ENCODE assay signal across 31 cellular contexts in the genomic region with DNA sequence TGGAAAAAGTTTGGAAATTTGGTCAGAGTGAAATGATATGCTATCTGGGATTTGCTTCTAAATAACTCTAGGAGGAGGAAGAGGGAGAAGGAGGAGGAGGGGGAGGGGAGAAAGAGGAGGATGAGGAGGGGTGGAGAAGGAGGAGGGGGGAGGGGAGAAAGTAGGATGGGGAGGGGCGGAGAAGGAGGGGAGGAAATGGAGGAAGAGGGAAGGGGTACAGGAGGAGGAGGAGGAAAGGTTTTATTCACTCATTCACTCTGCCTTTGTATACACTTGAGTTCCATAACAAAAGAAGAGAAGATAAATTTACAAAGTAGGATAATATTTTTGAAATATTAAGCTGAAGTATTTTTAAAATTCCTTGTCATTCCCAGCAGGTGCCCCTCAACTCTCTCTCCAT. TPM values are rescaled to one million over a fixed set of nuclear protein-coding genes. Genes with fewer than 3 reads are reported as not detected.
DNase-seq lines count a peak whose midpoint lies in the region; ATAC-seq and TF ChIP-seq lines count a peak whose summit lies in the region.
"Had no signal": no experiment of that assay in that cellular context is flagged by ENCODE, and none has a peak within 500 bp of the region (broad histone marks: within the 10 kb centered on the region; RNA-seq: fewer than 3 reads in every experiment).

No MANE protein-coding gene starts in this region.

- H3K9me3 ChIP-seq in ES-I3 (ENCODE audit: control insufficient read depth, insufficient read depth, low read length) (no peaks in the 10 kb centered on the region), HEK293 (ENCODE audit: control insufficient read depth, insufficient read depth, low read depth, low read length) (no peaks in the 10 kb centered on the region), neuronal stem cell (replicated peaks in 1 of 2; ENCODE audit: control insufficient read depth in 2 of 2, insufficient read depth in 1 of 2, low read depth in 1 of 2, low read length in 2 of 2) (no peaks in the 10 kb centered on the region), thyroid gland (no peaks in the 10 kb centered on the region)
- H3K9me3 ChIP-seq: tibial artery, vagina had no signal

- peak overlapping the region; percentile 81 for H2AFZ ChIP-seq in neuronal stem cell (ENCODE audit: low read length)
- H2AFZ ChIP-seq: PC-9 had no signal

- intact Hi-C loops in thyroid gland (cut with DNase I): no loop called here

- ATAC-seq in WTC11: peak; percentile 61
- ATAC-seq: Right ventricle myocardium inferior, SK-N-SH treated with all-trans-retinoic acid at 6 μM for 48 hours had no signal

- DNase-seq in WTC11 (ENCODE audit: low spot score): no peak
- no peak for DNase-seq in neuronal stem cell (ENCODE audit: low spot score)
- DNase-seq in thyroid gland: no peak
- DNase-seq in AG08396 (ENCODE audit: low spot score): no peak
- DNase-seq in HuH-7.5 (ENCODE audit: low spot score): no peak
- no peak for DNase-seq in NCI-H1417 treated with DMSO at 0.1 percent for 48 hours (lab: John Stamatoyannopoulos, UW)
- DNase-seq: activated CD4-positive, alpha-beta T cell treated with anti-CD3 and anti-CD28 coated beads, Interleukin-2, amount 50 U/mL, for 48 hours; activated naive CD4-positive, alpha-beta T cell treated with Interleukin-2 at 50 U/mL for 16 hours; activated T-cell treated with anti-CD3 and anti-CD28 coated beads, Interleukin-2, amount 50 U/mL, for 72 hours; C1 segment of cervical spinal cord; caudate nucleus; DMS153; effector CD8-positive, alpha-beta T cell; hippocampal formation; IMR-90; NCI-H1092 treated with DMSO at 0.1 percent for 48 hours; NCI-H187; NCI-H2171; NCI-H510A; PC-9; tibial artery had no signal

- no peak overlapping the region for H2AK5ac ChIP-seq in neuronal stem cell (ENCODE audit: low read depth, low read length)

- no peak overlapping the region for H3K14ac ChIP-seq in neuronal stem cell (ENCODE audit: low read length)

- H3K36me3 ChIP-seq in ES-I3 (ENCODE audit: insufficient read depth, low read length) (no peaks in the 10 kb centered on the region), HEK293 (ENCODE audit: control insufficient read depth in 2 of 2, insufficient read depth in 1 of 2, low read length in 2 of 2) (no peaks in the 10 kb centered on the region), neuronal stem cell (replicated peaks in 1 of 2; ENCODE audit: control insufficient read depth in 2 of 2, insufficient read depth in 2 of 2, low read length in 2 of 2) (no peaks in the 10 kb centered on the region), thyroid gland (no peaks in the 10 kb centered on the region)
- H3K36me3 ChIP-seq: tibial artery, vagina had no signal

- peaks cover 15% of the 10 kb centered on the region for H3K9me3 Mint-ChIP-seq in WTC11
- H3K9me3 Mint-ChIP-seq: memory B cell; T-helper 1 cell treated with Interleukin-12 subunit alpha and Interleukin-12 subunit beta and Interleukin-4 antibody, amounts not matched to agents 30 μg/mL and 1 μg/mL, for 36 hours had no signal

- no peak overlapping the region for H3K4me3 ChIP-seq in HEK293 (ENCODE audit: low read depth, low read length)
- H3K4me3 ChIP-seq in neuronal stem cell (ENCODE audit: low read length in 2 of 2): no peak overlapping the region
- H3K4me3 ChIP-seq in thyroid gland (replicated peaks in 1 of 3): no peak overlapping the region
- H3K4me3 ChIP-seq: coronary artery, PC-9, tibial artery, vagina had no signal

- POLR2A ChIA-PET in HEK293 (lab: Yijun Ruan, JAX): no interaction called here
- POLR2A ChIA-PET in WTC11 (lab: Charles Lee): no interaction called here

- H3K4ac ChIP-seq in neuronal stem cell (ENCODE audit: low read length): no peak overlapping the region

- no peak overlapping the region for H3K4me2 ChIP-seq in neuronal stem cell (ENCODE audit: insufficient read depth, low read length, poor library complexity, severe bottlenecking)
- H3K4me2 ChIP-seq: PC-9 had no signal

- H3K4me3 Mint-ChIP-seq in WTC11: peak overlapping the region; percentile 53
- H3K4me3 Mint-ChIP-seq: activated T-cell treated with anti-CD3 and anti-CD28 coated beads, Interleukin-2, amount 50 U/mL, for 72 hours; memory B cell; T-helper 1 cell treated with Interleukin-12 subunit alpha and Interleukin-12 subunit beta and Interleukin-4 antibody, amounts not matched to agents 30 μg/mL and 1 μg/mL, for 36 hours had no signal

- peaks cover 0 to 2% (median 0%) of the 10 kb centered on the region in 3 experiments for H3K27me3 ChIP-seq in neuronal stem cell (ENCODE audit: control insufficient read depth in 3 of 3, insufficient read depth in 3 of 3, low read depth in 1 of 3, low read length in 3 of 3)
- no peaks in the 10 kb centered on the region for H3K27me3 ChIP-seq in thyroid gland
- H3K27me3 ChIP-seq: vagina had no signal

- H2BK15ac ChIP-seq in neuronal stem cell (ENCODE audit: low read length): no peak overlapping the region

- H3K79me1 ChIP-seq in neuronal stem cell (ENCODE audit: low read depth, low read length): no peaks in the 10 kb centered on the region

- peaks cover 35% of the 10 kb centered on the region for H3K4me1 Mint-ChIP-seq in WTC11

- CTCF ChIA-PET in HEK293 (lab: Yijun Ruan, JAX): interaction anchor here (0.7 kb wide), 1 partner anchor 626 kb away, joined by 3 read pairs; no protein-coding TSS in a partner anchor
- CTCF ChIA-PET in WTC11 (lab: Charles Lee): interaction anchor here (0.6 to 0.9 kb wide), 3 partner anchors 159 to 336 kb away, joined by 3 read pairs; no protein-coding TSS in a partner anchor

- 89% methylated on average over 1 of the region's 1 CpG; no CpG with 5 or more reads in 1 of the 2 donors for WGBS in neuronal stem cell (ENCODE audit: extremely low coverage in 2 of 2, insufficient read length in 2 of 2, insufficient replicate concordance in 1 of 2), 2 donors
- WGBS in thyroid gland, 2 donors: 37 to 63% methylated on average over 1 of the region's 1 CpG

- H3K27ac ChIP-seq in HEK293 (ENCODE audit: extremely low read depth, low read depth, low read length) (no peak overlapping the region), neuronal stem cell (replicated peaks; ENCODE audit: low read length) (no peak overlapping the region), thyroid gland (no peak overlapping the region)
- H3K27ac ChIP-seq: coronary artery, epithelial cell of prostate, HL-60, PC-9, tibial artery, vagina had no signal

- TF ChIP-seq POLR2A in thyroid gland (IDR thresholded peaks at IDR 0.05): no peak

- H3K9ac ChIP-seq in ES-I3 (ENCODE audit: low read depth, low read length) (peak overlapping the region; percentile 26; the same call in 1 of the 2 replicates), neuronal stem cell (ENCODE audit: low read depth, low read length, poor library complexity) (no peak overlapping the region)

- H3K18ac ChIP-seq in neuronal stem cell (ENCODE audit: low read length): no peak overlapping the region

- no peak overlapping the region for H2BK12ac ChIP-seq in neuronal stem cell (ENCODE audit: low read length)

- no peak overlapping the region for H4K91ac ChIP-seq in neuronal stem cell (ENCODE audit: low read depth, low read length, poor library complexity)

- H4K8ac ChIP-seq in neuronal stem cell (ENCODE audit: low read depth, low read length): no peak overlapping the region

- no peak overlapping the region for H2BK5ac ChIP-seq in neuronal stem cell (ENCODE audit: low read length)

- H3K4me1 ChIP-seq in ES-I3 (ENCODE audit: insufficient read depth, low read length) (0 out of 2 replicates have a peak, but pooled peaks cover 4% of the 10 kb centered on the region), HEK293 (ENCODE audit: control insufficient read depth, insufficient read depth, low read length) (peaks cover 2% of the 10 kb centered on the region; the same call in 1 of the 2 replicates), neuronal stem cell (ENCODE audit: control insufficient read depth in 2 of 2, insufficient read depth in 1 of 2, low read depth in 1 of 2, low read length in 2 of 2) (peaks cover 2% of the 10 kb centered on the region in 2 donors), thyroid gland (peaks cover 0 to 2% of the 10 kb centered on the region in 2 donors)

- no peak overlapping the region for H3K23ac ChIP-seq in neuronal stem cell (ENCODE audit: low read depth, low read length, poor library complexity)

- TF ChIP-seq CTCF in HEK293 (tag by site-specific recombination; IDR thresholded peaks at IDR 0.05) (no peak), WTC11 (IDR thresholded peaks at IDR 0.05) (no peak), thyroid gland (IDR thresholded peaks at IDR 0.05) (no peak)

- no peak overlapping the region for H2BK120ac ChIP-seq in neuronal stem cell (ENCODE audit: low read depth, low read length)

- H3K36me3 Mint-ChIP-seq in WTC11: peaks cover 4% of the 10 kb centered on the region

- H3K27me3 Mint-ChIP-seq in WTC11 (ENCODE audit: low read depth): no peaks in the 10 kb centered on the region

- H3K27ac Mint-ChIP-seq in WTC11: peak overlapping the region; percentile 95
- H3K27ac Mint-ChIP-seq: activated T-cell treated with anti-CD3 and anti-CD28 coated beads, Interleukin-2, amount 50 U/mL, for 72 hours; memory B cell; T-helper 1 cell treated with Interleukin-12 subunit alpha and Interleukin-12 subunit beta and Interleukin-4 antibody, amounts not matched to agents 30 μg/mL and 1 μg/mL, for 36 hours had no signal

TF ChIP-seq in HEK293, 187 proteins besides CTCF, POLR2A, EP300 and RAD21 (continues in another document):
- TF ChIP-seq EGR2 (tag by site-specific recombination; IDR thresholded peaks at IDR 0.05; ENCODE audit: low read depth): peak; percentile 57; the same call in 1 of the 2 replicates
- no peak for TF ChIP-seq ZNF791 (tag by site-specific recombination; IDR thresholded peaks at IDR 0.05)

TF ChIP-seq in WTC11, 78 proteins besides CTCF, POLR2A, EP300 and RAD21 (continues in another document):
- TF ChIP-seq SMAD4 (CRISPR knock-in tag; IDR thresholded peaks at IDR 0.05) (no peak), PRRX2 (CRISPR knock-in tag; IDR thresholded peaks at IDR 0.05) (no peak), FOXJ3 (CRISPR knock-in tag; IDR thresholded peaks at IDR 0.05; ENCODE audit: borderline replicate concordance) (no peak), JAZF1 (CRISPR knock-in tag; IDR thresholded peaks at IDR 0.05) (no peak), GRHL2 (CRISPR knock-in tag; IDR thresholded peaks at IDR 0.05; ENCODE audit: insufficient replicate concordance, severe bottlenecking) (no peak), ZNF416 (CRISPR knock-in tag; IDR thresholded peaks at IDR 0.05) (no peak)

RNA-seq across cellular contexts. Expression of a gene that starts 6.3 kb away (rescaled TPM):
- total RNA-seq in WTC11 (2021) (55.0 to 62.8 TPM (median 56.7 TPM) in 3 replicates), thyroid gland (10 to 100 TPM; 44.8 to 76.2 (median 62.0) TPM)
- polyA plus RNA-seq in neuronal stem cell (2013, experiment 1 of 2): 31.0 TPM
- polyA plus RNA-seq in neuronal stem cell (2013, experiment 2 of 2): 30.0 TPM
